8 cellular contexts compared by ENCODE assay signal in genomic region chr14:106359157-106359887, GRCh38.
DNase-seq lines count a peak whose midpoint lies in the region; ATAC-seq, FAIRE-seq and TF ChIP-seq lines count a peak whose summit lies in the region.
"Not testable (repeated sequence)": the region's sequence is repeated elsewhere in the genome, so short reads cannot be mapped to it uniquely, and the experiment has no call there.

No MANE protein-coding gene starts in this region.

- intact Hi-C loops in HepG2 (cut with micrococcal nuclease; ENCODE audit: unreplicated experiment); testis (cut with DNase I; ENCODE audit: low total_unique reads): not testable (repeated sequence)

- peak; percentile 45 for ATAC-seq in T-helper 17 cell
- not testable (repeated sequence) for ATAC-seq in HepG2

- H4K20me1 ChIP-seq in BLaER1; Loucy (ENCODE audit: insufficient read depth, low read length, poor library complexity, severe bottlenecking); HepG2 (ENCODE audit: insufficient read depth, low read length): not testable (repeated sequence)

- TF ChIP-seq CTCF in GM12874 (IDR thresholded peaks at IDR 0.05; ENCODE audit: insufficient read depth, low read depth, low read length) (peak; percentile 50), Loucy (conservative IDR thresholded peaks at IDR 0.05; ENCODE audit: low read length) (peak; percentile 24), HepG2 (CRISPR knock-in tag; IDR thresholded peaks at IDR 0.05) (peak; percentile 37; the same call in 1 of the 2 replicates)
- TF ChIP-seq CTCF in testis (IDR thresholded peaks at IDR 0.05): not testable (repeated sequence)

- H3K9me2 ChIP-seq in Loucy (replicated peaks; ENCODE audit: low read depth, low read length): not testable (repeated sequence)

- peak in 1 of 3 donors; percentile 15 for DNase-seq in T-helper 17 cell
- peak; percentile 75 for DNase-seq in activated CD8-positive, alpha-beta memory T cell treated with anti-CD3 and anti-CD28 coated beads for 24 hours
- DNase-seq in activated gamma-delta T cell treated with Interleukin-2 at 50 U/mL for 16 hours: peak; percentile 40
- DNase-seq in HepG2 (ENCODE audit: low spot score): not testable (repeated sequence)
- peak; percentile 28 for DNase-seq in testis

- not testable (repeated sequence) for H3K4me3 Mint-ChIP-seq in T-helper 17 cell

- not testable (repeated sequence) for H2AFZ ChIP-seq in Loucy (ENCODE audit: low read length); HepG2 (ENCODE audit: low read length)

- not testable (repeated sequence) for BruUV-seq in HepG2 (replicated peaks; lab: Mats Ljungman, UMichigan)

- peaks cover 27% of the 10 kb centered on the region for H3K4me1 ChIP-seq in BLaER1
- H3K4me1 ChIP-seq in Loucy (ENCODE audit: insufficient read depth, low read length, poor library complexity, severe bottlenecking): peaks cover 50% of the 10 kb centered on the region
- H3K4me1 ChIP-seq in HepG2 (ENCODE audit: insufficient read depth, low read length); testis: not testable (repeated sequence)

- FAIRE-seq in HepG2 (lab: Jason Lieb, UNC): peak; percentile 56

- peak overlapping the region; percentile 60 for H3K4me3 ChIP-seq in BLaER1
- H3K4me3 ChIP-seq in Loucy (ENCODE audit: low read length, poor library complexity, severe bottlenecking): peak overlapping the region; percentile 52
- H3K4me3 ChIP-seq in HepG2 (replicated peaks in 1 of 3; ENCODE audit: insufficient read depth in 1 of 3, low read depth in 2 of 3, low read length in 3 of 3); testis: not testable (repeated sequence)

- H3K36me3 Mint-ChIP-seq in T-helper 17 cell (ENCODE audit: low read depth): not testable (repeated sequence)

- not testable (repeated sequence) for H3K27me3 ChIP-seq in BLaER1; Loucy (ENCODE audit: insufficient read depth, low read length, poor library complexity, severe bottlenecking); HepG2 (ENCODE audit: control insufficient read depth in 1 of 2, insufficient read depth in 2 of 2, low read length in 2 of 2); testis

- H3K27ac ChIP-seq in BLaER1: peak overlapping the region; percentile 92
- not testable (repeated sequence) for H3K27ac ChIP-seq in HepG2 (ENCODE audit: extremely low read length, insufficient read depth, low read length); testis

- not testable (repeated sequence) for H3K9me3 ChIP-seq in BLaER1; Loucy (ENCODE audit: insufficient read depth, low read depth, low read length); T-helper 17 cell (ENCODE audit: control insufficient read depth, low read length, poor library complexity, severe bottlenecking); HepG2 (ENCODE audit: low read length); testis

- H3K4me2 ChIP-seq in BLaER1 (peak overlapping the region; percentile 92), Loucy (ENCODE audit: low read depth, low read length, poor library complexity, severe bottlenecking) (peak overlapping the region; percentile 64)
- not testable (repeated sequence) for H3K4me2 ChIP-seq in HepG2 (ENCODE audit: low read depth, low read length)

- not testable (repeated sequence) for TF ChIP-seq EP300 in HepG2 (IDR thresholded peaks at IDR 0.05; ENCODE audit: low read depth in 2 of 2, low read length in 2 of 2); HepG2 (CRISPR knock-in tag; IDR thresholded peaks at IDR 0.05; ENCODE audit: borderline replicate concordance)

- not testable (repeated sequence) for H3K27me3 Mint-ChIP-seq in T-helper 17 cell

- not testable (repeated sequence) for TF ChIP-seq POLR2A in HepG2 (IDR thresholded peaks at IDR 0.05; ENCODE audit: insufficient read depth in 1 of 2, low read depth in 2 of 2, low read length in 2 of 2); testis (IDR thresholded peaks at IDR 0.05)

- H3K4me1 Mint-ChIP-seq in T-helper 17 cell: not testable (repeated sequence)

- not testable (repeated sequence) for H3K27ac Mint-ChIP-seq in T-helper 17 cell

- in situ Hi-C loops in HepG2 (cut with HindIII; ENCODE audit: extremely low pct_ligation_motif_present, low pct_unique_long_range_greater_than_20kb): not testable (repeated sequence)

- H3K9ac ChIP-seq in BLaER1 (peak overlapping the region; percentile 82), Loucy (ENCODE audit: low read depth, low read length, poor library complexity, severe bottlenecking) (peak overlapping the region; percentile 71)
- not testable (repeated sequence) for H3K9ac ChIP-seq in HepG2 (ENCODE audit: insufficient read depth, low read depth, low read length)

- H3K79me2 ChIP-seq in Loucy (ENCODE audit: insufficient read depth, low read length); HepG2 (ENCODE audit: insufficient read depth, low read length): not testable (repeated sequence)

- not testable (repeated sequence) for TF ChIP-seq RAD21 in HepG2 (CRISPR knock-in tag; IDR thresholded peaks at IDR 0.05)

- WGBS in HepG2 (ENCODE audit: low lambda C conversion rate): 17% methylated on average over 15 of the region's 17 CpGs
- 18 to 42% methylated on average over 10 to 15 of the region's 17 CpGs for WGBS in testis, 2 donors

- not testable (repeated sequence) for H3K36me3 ChIP-seq in BLaER1; Loucy (ENCODE audit: insufficient read depth, low read length); HepG2 (replicated peaks in 1 of 2; ENCODE audit: control insufficient read depth in 1 of 2, insufficient read depth in 2 of 2, low read length in 2 of 2); testis (ENCODE audit: low read depth, missing control alignments)

- CTCF ChIA-PET in HepG2 (lab: Yijun Ruan, JAX; ENCODE audit: low intra/inter-chr PET ratio, low total read pairs): not testable (repeated sequence)

- H3F3A ChIP-seq in Loucy (ENCODE audit: low read depth): not testable (repeated sequence)

- POLR2A ChIA-PET in HepG2 (lab: Yijun Ruan, JAX): not testable (repeated sequence)
